15 cellular contexts compared by ENCODE assay signal in genomic region chr3:33058780-33059179, GRCh38. TPM values are rescaled to one million over a fixed set of nuclear protein-coding genes. Genes with fewer than 3 reads are reported as not detected.
DNase-seq lines count a peak whose midpoint lies in the region; ATAC-seq and TF ChIP-seq lines count a peak whose summit lies in the region.
"Had no signal": no experiment of that assay in that cellular context is flagged by ENCODE, and none has a peak within 500 bp of the region (broad histone marks: within the 10 kb centered on the region; RNA-seq: fewer than 3 reads in every experiment).

No MANE protein-coding gene starts in this region.

- peak overlapping the region; percentile 3 for H3K27ac Mint-ChIP-seq in activated naive CD4-positive, alpha-beta T cell treated with anti-CD3 and anti-CD28 coated beads for 36 hours
- no peak overlapping the region for H3K27ac Mint-ChIP-seq in activated naive CD4-positive, alpha-beta T cell treated with anti-CD3 and anti-CD28 coated beads, Interleukin-2, amount 50 U/mL, for 72 hours
- H3K27ac Mint-ChIP-seq in central memory CD8-positive, alpha-beta T cell (ENCODE audit: low read depth): peak overlapping the region; percentile 13
- H3K27ac Mint-ChIP-seq in stimulated activated effector memory CD8-positive, alpha-beta T cell treated with anti-CD3 and anti-CD28 coated beads, Interleukin-12 subunit alpha, Interleukin-12 subunit beta, amount 100 ng/mL, for 72 hours: peak overlapping the region; percentile 54

- H3K9me3 Mint-ChIP-seq in activated naive CD4-positive, alpha-beta T cell treated with anti-CD3 and anti-CD28 coated beads for 36 hours: no peaks in the 10 kb centered on the region
- no peaks in the 10 kb centered on the region for H3K9me3 Mint-ChIP-seq in activated naive CD4-positive, alpha-beta T cell treated with anti-CD3 and anti-CD28 coated beads, Interleukin-2, amount 50 U/mL, for 72 hours
- no peaks in the 10 kb centered on the region for H3K9me3 Mint-ChIP-seq in central memory CD8-positive, alpha-beta T cell
- no peaks in the 10 kb centered on the region for H3K9me3 Mint-ChIP-seq in stimulated activated effector memory CD8-positive, alpha-beta T cell treated with anti-CD3 and anti-CD28 coated beads, Interleukin-12 subunit alpha, Interleukin-12 subunit beta, amount 100 ng/mL, for 72 hours

- POLR2A ChIA-PET in HEK293T (lab: Yijun Ruan, JAX): no interaction called here

- DNase-seq in activated naive CD4-positive, alpha-beta T cell treated with anti-CD3 and anti-CD28 coated beads for 36 hours: no peak
- DNase-seq in activated naive CD4-positive, alpha-beta T cell treated with anti-CD3 and anti-CD28 coated beads, Interleukin-2, amount 50 U/mL, for 72 hours (ENCODE audit: low spot score in 2 of 2): no peak
- DNase-seq in HEK293T (ENCODE audit: extremely low spot score): peak; percentile 23
- DNase-seq in central memory CD8-positive, alpha-beta T cell (ENCODE audit: low spot score in 2 of 2): no peak
- no peak for DNase-seq in stimulated activated effector memory CD8-positive, alpha-beta T cell treated with anti-CD3 and anti-CD28 coated beads, Interleukin-12 subunit alpha, Interleukin-12 subunit beta, amount 100 ng/mL, for 72 hours (ENCODE audit: low spot score in 2 of 2)
- DNase-seq in stimulated activated CD4-positive, alpha-beta T cell treated with anti-CD3 and anti-CD28 coated beads, Interleukin-15, amount 100 ng/mL, for 24 hours: no peak
- no peak for DNase-seq in DMS79 treated with DMSO at 0.1 percent for 48 hours (lab: John Stamatoyannopoulos, UW)
- DNase-seq in HK-2 (ENCODE audit: unreplicated experiment): no peak
- DNase-seq: Karpas-422; MM.1S; NCI-H1092 treated with DMSO at 0.1 percent for 48 hours; NCI-H2081 treated with DMSO at 0.1 percent for 48 hours; NCI-H524; NK-92 treated with Interleukin-12 subunit alpha and Interleukin-12 subunit beta, amount 100 ng/mL, for 24 hours; SHP77 treated with DMSO at 0.1 percent for 48 hours had no signal

- ATAC-seq in activated naive CD4-positive, alpha-beta T cell treated with anti-CD3 and anti-CD28 coated beads, Interleukin-2, amount 50 U/mL, for 72 hours: no peak
- ATAC-seq in central memory CD8-positive, alpha-beta T cell (replicated peaks; ENCODE audit: extremely low read depth, poor library complexity, severe bottlenecking): no peak
- no peak for ATAC-seq in stimulated activated effector memory CD8-positive, alpha-beta T cell treated with anti-CD3 and anti-CD28 coated beads, Interleukin-12 subunit alpha, Interleukin-12 subunit beta, amount 100 ng/mL, for 72 hours

- H3K4me1 Mint-ChIP-seq in activated naive CD4-positive, alpha-beta T cell treated with anti-CD3 and anti-CD28 coated beads for 36 hours (ENCODE audit: low read depth): peaks cover 65% of the 10 kb centered on the region
- H3K4me1 Mint-ChIP-seq in central memory CD8-positive, alpha-beta T cell: peaks cover 80% of the 10 kb centered on the region
- peaks cover 66% of the 10 kb centered on the region for H3K4me1 Mint-ChIP-seq in stimulated activated effector memory CD8-positive, alpha-beta T cell treated with anti-CD3 and anti-CD28 coated beads, Interleukin-12 subunit alpha, Interleukin-12 subunit beta, amount 100 ng/mL, for 72 hours

- CTCF ChIA-PET in activated naive CD4-positive, alpha-beta T cell treated with anti-CD3 and anti-CD28 coated beads for 36 hours (lab: Charles Lee): interaction anchor here (2.0 kb wide), 1 partner anchor 111 kb away, joined by 5 read pairs; no protein-coding TSS in a partner anchor
- CTCF ChIA-PET in HEK293T (lab: Yijun Ruan, JAX): no interaction called here

- intact Hi-C loops in activated naive CD4-positive, alpha-beta T cell treated with anti-CD3 and anti-CD28 coated beads for 36 hours (cut with micrococcal nuclease): no loop called here

- peaks cover 49% of the 10 kb centered on the region for H3K36me3 Mint-ChIP-seq in activated naive CD4-positive, alpha-beta T cell treated with anti-CD3 and anti-CD28 coated beads for 36 hours (ENCODE audit: low read depth)
- H3K36me3 Mint-ChIP-seq in activated naive CD4-positive, alpha-beta T cell treated with anti-CD3 and anti-CD28 coated beads, Interleukin-2, amount 50 U/mL, for 72 hours: peaks cover 12 to 43% of the 10 kb centered on the region in 2 donors
- peaks cover 16% of the 10 kb centered on the region for H3K36me3 Mint-ChIP-seq in central memory CD8-positive, alpha-beta T cell (ENCODE audit: insufficient read depth)
- H3K36me3 Mint-ChIP-seq in stimulated activated effector memory CD8-positive, alpha-beta T cell treated with anti-CD3 and anti-CD28 coated beads, Interleukin-12 subunit alpha, Interleukin-12 subunit beta, amount 100 ng/mL, for 72 hours: peaks cover 88% of the 10 kb centered on the region

- H3K4me3 Mint-ChIP-seq in activated naive CD4-positive, alpha-beta T cell treated with anti-CD3 and anti-CD28 coated beads for 36 hours: no peak overlapping the region
- no peak overlapping the region for H3K4me3 Mint-ChIP-seq in central memory CD8-positive, alpha-beta T cell
- H3K4me3 Mint-ChIP-seq in stimulated activated effector memory CD8-positive, alpha-beta T cell treated with anti-CD3 and anti-CD28 coated beads, Interleukin-12 subunit alpha, Interleukin-12 subunit beta, amount 100 ng/mL, for 72 hours: no peak overlapping the region

- no peaks in the 10 kb centered on the region for H3K27me3 Mint-ChIP-seq in activated naive CD4-positive, alpha-beta T cell treated with anti-CD3 and anti-CD28 coated beads for 36 hours (ENCODE audit: low read depth)
- no peaks in the 10 kb centered on the region for H3K27me3 Mint-ChIP-seq in central memory CD8-positive, alpha-beta T cell

TF ChIP-seq in HEK293T, 16 proteins besides CTCF, POLR2A, EP300 and RAD21:
- TF ChIP-seq ELF4 (IDR thresholded peaks at IDR 0.05): no peak
- no peak for TF ChIP-seq NFRKB (IDR thresholded peaks at IDR 0.05)
- TF ChIP-seq FOXA1 (IDR thresholded peaks at IDR 0.05): no peak
- TF ChIP-seq L3MBTL2 (conservative IDR thresholded peaks at IDR 0.05): no peak
TF ChIP-seq in HEK293T: peak in this region for 0.

RNA-seq across cellular contexts. Expression of gene GLB1, which starts 38.2 kb away (rescaled TPM):
- 10 to 100 TPM; 32.0 to 36.3 TPM for total RNA-seq in activated naive CD4-positive, alpha-beta T cell treated with anti-CD3 and anti-CD28 coated beads for 36 hours
- total RNA-seq in activated naive CD4-positive, alpha-beta T cell treated with anti-CD3 and anti-CD28 coated beads, Interleukin-2, amount 50 U/mL, for 72 hours: 10 to 100 TPM; 28.9 to 60.2 TPM

RNA-seq across cellular contexts. Expression of gene TMPPE, which starts 38.2 kb away (rescaled TPM):
- 1 to 10 TPM; 3.2 to 3.3 TPM for total RNA-seq in activated naive CD4-positive, alpha-beta T cell treated with anti-CD3 and anti-CD28 coated beads for 36 hours
- total RNA-seq in activated naive CD4-positive, alpha-beta T cell treated with anti-CD3 and anti-CD28 coated beads, Interleukin-2, amount 50 U/mL, for 72 hours: 1 to 10 TPM; 3.6 to 9.5 TPM

RNA-seq across cellular contexts. Expression of gene CRTAP, which starts 55.0 kb away (rescaled TPM):
- 10 to 100 TPM; 48.1 to 51.1 TPM for total RNA-seq in activated naive CD4-positive, alpha-beta T cell treated with anti-CD3 and anti-CD28 coated beads for 36 hours
- total RNA-seq in activated naive CD4-positive, alpha-beta T cell treated with anti-CD3 and anti-CD28 coated beads, Interleukin-2, amount 50 U/mL, for 72 hours: 10 to 100 TPM; 44.1 to 66.6 TPM

Comparison
In these comparisons a context has a peak if more than half of its experiments do, and no peak if none do; other contexts are left out.
1. H3K27ac Mint-ChIP-seq: peak in activated naive CD4-positive, alpha-beta T cell treated with anti-CD3 and anti-CD28 coated beads for 36 hours (single experiment), central memory CD8-positive, alpha-beta T cell (single experiment) and stimulated activated effector memory CD8-positive, alpha-beta T cell treated with anti-CD3 and anti-CD28 coated beads, Interleukin-12 subunit alpha, Interleukin-12 subunit beta, amount 100 ng/mL, for 72 hours (single experiment); none in activated naive CD4-positive, alpha-beta T cell treated with anti-CD3 and anti-CD28 coated beads, Interleukin-2, amount 50 U/mL, for 72 hours (0 of 2).